ENCODE assay signal across 1 cellular context in the genomic region with DNA sequence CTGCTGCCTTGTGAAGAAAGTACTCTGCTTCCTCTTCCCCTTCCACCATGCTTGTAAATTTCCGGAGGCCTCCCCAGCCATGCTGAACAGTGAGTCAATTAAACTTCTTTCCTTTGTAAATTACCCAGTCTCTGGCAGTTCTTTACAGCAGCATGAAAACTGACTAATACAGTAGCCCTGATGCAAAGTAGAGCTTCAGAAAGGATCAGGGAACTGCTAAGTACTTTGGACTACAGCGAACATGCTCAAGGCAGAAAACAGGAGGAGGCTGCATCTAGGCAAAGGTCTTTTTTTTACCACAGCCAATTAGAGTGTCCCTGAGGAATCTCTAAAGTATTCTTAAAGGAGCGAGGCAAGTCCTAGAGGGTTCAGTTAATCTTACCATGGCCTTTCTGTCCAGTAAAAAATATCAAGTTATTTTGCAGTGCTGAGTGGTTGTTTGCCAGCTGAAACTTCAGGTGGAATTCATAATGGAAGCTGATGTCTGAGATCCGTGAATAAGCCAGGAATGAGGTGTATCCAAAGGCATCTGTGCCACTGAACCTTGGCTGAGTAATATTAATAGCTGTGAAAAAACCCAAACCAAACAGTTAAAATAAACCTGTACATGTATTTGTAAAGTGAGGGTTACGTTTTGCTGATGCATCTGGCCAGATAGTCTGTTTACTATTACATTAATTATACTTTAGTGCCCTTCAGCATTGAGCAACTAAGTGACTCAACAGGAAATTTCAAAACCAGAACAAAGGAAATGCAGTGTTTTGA.
TF ChIP-seq lines count a peak whose summit lies in the region.

No MANE protein-coding gene starts in this region.

TF ChIP-seq in HCT116, 20 proteins besides CTCF, POLR2A, EP300 and RAD21 (continued from another document):
- TF ChIP-seq REST (IDR thresholded peaks at IDR 0.05; ENCODE audit: low read depth) (no peak), SRF (IDR thresholded peaks at IDR 0.05; ENCODE audit: low read depth) (no peak), FOSL1 (IDR thresholded peaks at IDR 0.05; ENCODE audit: low read depth) (peak; percentile 54), POLR2AphosphoS5 (IDR thresholded peaks at IDR 0.05; ENCODE audit: low read depth, low read length) (no peak)
TF ChIP-seq in HCT116: peak in this region for 6.
